In the genomic region with DNA sequence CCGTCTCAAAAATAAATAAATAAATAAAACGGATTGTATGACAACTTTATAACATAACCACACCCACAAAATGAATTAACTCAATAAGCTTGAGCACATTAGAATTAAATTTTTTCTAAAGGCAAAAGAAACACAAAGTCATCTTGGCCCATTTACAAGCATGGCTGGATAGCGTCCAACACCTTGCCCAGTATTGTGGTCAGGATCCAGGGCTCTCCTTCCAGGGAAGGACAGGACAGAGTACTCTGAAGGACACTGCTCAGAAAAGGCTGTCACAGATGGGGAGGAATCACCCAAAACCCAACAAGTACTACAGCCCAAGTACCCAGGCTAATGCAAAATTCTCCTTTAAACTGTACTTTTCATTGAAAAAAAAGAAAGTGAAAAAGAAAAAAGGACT, we compare ENCODE assay signal across 16 cellular contexts.
"Had no signal": no experiment of that assay in that cellular context is flagged by ENCODE, and none has a peak within 500 bp of the region (broad histone marks: within the 10 kb centered on the region; RNA-seq: fewer than 3 reads in every experiment).

No MANE protein-coding gene starts in this region.

- H3K27ac ChIP-seq: body of pancreas, dorsolateral prefrontal cortex, neural progenitor cell, right atrium auricular region, tibial nerve had no signal

- ATAC-seq: activated CD4-positive, CD25-positive, alpha-beta regulatory T cell treated with anti-CD3 and anti-CD28 coated beads, Interleukin-2, amount 50 U/mL, for 24 hours; activated CD8-positive, alpha-beta T cell treated with anti-CD3 and anti-CD28 coated beads, Interleukin-2, amount 10 ng/mL, durations not matched to agents 7 days and 5 days; body of pancreas; naive thymus-derived CD4-positive, alpha-beta T cell had no signal

- H3K9me3 ChIP-seq: body of pancreas, right atrium auricular region, tibial nerve had no signal

- H3K4me3 ChIP-seq: body of pancreas, dorsolateral prefrontal cortex, neural progenitor cell, right atrium auricular region, tibial nerve had no signal

- H3K27me3 ChIP-seq: body of pancreas, dorsolateral prefrontal cortex, neural progenitor cell, right atrium auricular region, tibial nerve had no signal

- DNase-seq: activated CD4-positive, alpha-beta T cell treated with anti-CD3 and anti-CD28 coated beads, Interleukin-2, amount 10 ng/mL, durations not matched to agents 7 days and 5 days; activated CD8-positive, alpha-beta T cell treated with anti-CD3 and anti-CD28 coated beads, Interleukin-2, amount 10 ng/mL, durations not matched to agents 7 days and 5 days; activated effector memory CD4-positive, alpha-beta T cell treated with Interleukin-2 at 50 U/mL for 16 hours; activated naive CD4-positive, alpha-beta T cell treated with anti-CD3 and anti-CD28 coated beads, Interleukin-2, amount 10 ng/mL, durations not matched to agents 7 days and 5 days; activated T-cell treated with anti-CD3 and anti-CD28 coated beads, Interleukin-2, amount 50 U/mL, for 24 hours; body of pancreas; caudate nucleus; dorsolateral prefrontal cortex; hypothalamus; naive thymus-derived CD4-positive, alpha-beta T cell; stimulated activated CD4-positive, alpha-beta T cell treated with anti-CD3 and anti-CD28 coated beads, Interleukin-2, amount 100 ng/mL, for 24 hours; stimulated activated naive CD4-positive, alpha-beta T cell treated with Interleukin-2 at 50 U/mL for 16 hours had no signal

- H3K4me1 ChIP-seq: body of pancreas, neural progenitor cell, tibial nerve had no signal
